9 cellular contexts compared by ENCODE assay signal in genomic region chr7:44881610-44882009, GRCh38. TPM values are rescaled to one million over a fixed set of nuclear protein-coding genes. Genes with fewer than 3 reads are reported as not detected.
DNase-seq lines count a peak whose midpoint lies in the region; ATAC-seq lines count a peak whose summit lies in the region.
"Had no signal": no experiment of that assay in that cellular context is flagged by ENCODE, and none has a peak within 500 bp of the region (broad histone marks: within the 10 kb centered on the region; RNA-seq: fewer than 3 reads in every experiment).

No MANE protein-coding gene starts in this region.

- H2AFZ ChIP-seq in mesenchymal stem cell (ENCODE audit: low read depth, low read length) = no peak overlapping the region

- H3K4me1 Mint-ChIP-seq in activated naive CD8-positive, alpha-beta T cell treated with anti-CD3 and anti-CD28 coated beads for 36 hours = peaks cover 51% of the 10 kb centered on the region

- ATAC-seq in GM18867 (IDR thresholded peaks at IDR 0.05; ENCODE audit: unreplicated experiment) (no peak), GM21576 (IDR thresholded peaks at IDR 0.05; ENCODE audit: unreplicated experiment) (no peak)

- H2BK15ac ChIP-seq in mesenchymal stem cell (ENCODE audit: low read depth, poor library complexity, severe bottlenecking) = no peak overlapping the region

- H3K4me2 ChIP-seq in BLaER1 (peak overlapping the region; percentile 88), mesenchymal stem cell (ENCODE audit: low read length, poor library complexity, severe bottlenecking) (peak overlapping the region; percentile 77)

- no peak overlapping the region for H4K8ac ChIP-seq in mesenchymal stem cell (ENCODE audit: low read length)

- H3K4ac ChIP-seq in mesenchymal stem cell (ENCODE audit: low read depth in 1 of 2, low read length in 2 of 2) = no peak overlapping the region

- H3K36me3 Mint-ChIP-seq in activated naive CD8-positive, alpha-beta T cell treated with anti-CD3 and anti-CD28 coated beads for 36 hours = peaks cover 77% of the 10 kb centered on the region

- no peak overlapping the region for H3K23ac ChIP-seq in mesenchymal stem cell (ENCODE audit: low read length in 2 of 2)

- no peak overlapping the region for H3K14ac ChIP-seq in mesenchymal stem cell (ENCODE audit: low read length in 2 of 2)

- H4K91ac ChIP-seq in mesenchymal stem cell (ENCODE audit: low read length) = no peak overlapping the region

- H3K9me3 ChIP-seq in BLaER1 (no peaks in the 10 kb centered on the region), HUES6 (ENCODE audit: control insufficient read depth, insufficient read depth, low read depth, low read length) (no peaks in the 10 kb centered on the region), mesenchymal stem cell (ENCODE audit: control insufficient read depth, low read length) (no peaks in the 10 kb centered on the region)

- no peak overlapping the region for H3K27ac ChIP-seq in BLaER1
- H3K27ac ChIP-seq in HUES6 (ENCODE audit: low read depth, low read length) = peak overlapping the region; percentile 35; the same call in 1 of the 2 replicates
- H3K27ac ChIP-seq in mesenchymal stem cell (ENCODE audit: low read length, poor library complexity, severe bottlenecking) = peak overlapping the region; percentile 74

- H3K27me3 Mint-ChIP-seq in activated naive CD8-positive, alpha-beta T cell treated with anti-CD3 and anti-CD28 coated beads for 36 hours = no peaks in the 10 kb centered on the region
- H3K27me3 Mint-ChIP-seq: memory B cell had no signal

- H2BK12ac ChIP-seq in mesenchymal stem cell (ENCODE audit: low read length in 2 of 2) = no peak overlapping the region

- H3K36me3 ChIP-seq in BLaER1 (peaks cover 27% of the 10 kb centered on the region), HUES6 (ENCODE audit: control insufficient read depth, insufficient read depth, low read length) (peaks cover 28% of the 10 kb centered on the region), mesenchymal stem cell (ENCODE audit: control insufficient read depth in 1 of 2, insufficient read depth in 2 of 2, low read depth in 1 of 2, low read length in 2 of 2) (peaks cover 0 to 41% of the 10 kb centered on the region in 2 experiments)

- H3K27me3 ChIP-seq in BLaER1 (no peaks in the 10 kb centered on the region), HUES6 (ENCODE audit: control insufficient read depth, insufficient read depth, low read length) (no peaks in the 10 kb centered on the region), mesenchymal stem cell (ENCODE audit: control insufficient read depth in 1 of 2, insufficient read depth in 1 of 2, low read length in 2 of 2) (no peaks in the 10 kb centered on the region)

- no peak overlapping the region for H2AK5ac ChIP-seq in mesenchymal stem cell (ENCODE audit: low read length, severe bottlenecking)

- H3K9ac ChIP-seq in BLaER1 (peak overlapping the region; percentile 39; the same call in 1 of the 2 replicates), HUES6 (ENCODE audit: low read length) (peak overlapping the region; percentile 4), mesenchymal stem cell (ENCODE audit: low read length) (peak overlapping the region; percentile 96)

- H3K79me1 ChIP-seq in mesenchymal stem cell (replicated peaks; ENCODE audit: low read length, poor library complexity, severe bottlenecking) = peaks cover 5% of the 10 kb centered on the region

- H3K27ac Mint-ChIP-seq in activated naive CD8-positive, alpha-beta T cell treated with anti-CD3 and anti-CD28 coated beads for 36 hours = no peak overlapping the region

- H4K20me1 ChIP-seq in BLaER1 = peaks cover 75% of the 10 kb centered on the region

- H3K4me1 ChIP-seq in BLaER1 (peaks cover 57% of the 10 kb centered on the region), HUES6 (ENCODE audit: control insufficient read depth, insufficient read depth, low read length) (peaks cover 30% of the 10 kb centered on the region; the same call in 1 of the 2 replicates), mesenchymal stem cell (ENCODE audit: control insufficient read depth, insufficient read depth, low read depth, low read length) (peaks cover 6% of the 10 kb centered on the region)

- no peak overlapping the region for H2BK5ac ChIP-seq in mesenchymal stem cell (ENCODE audit: low read depth, low read length, poor library complexity, severe bottlenecking)

- no peak for DNase-seq in activated naive CD8-positive, alpha-beta T cell treated with anti-CD3 and anti-CD28 coated beads for 36 hours
- DNase-seq in mesenchymal stem cell (peak; percentile 82), NCI-H526 (lab: John Stamatoyannopoulos, UW) (no peak)
- DNase-seq in activated naive CD4-positive, alpha-beta T cell treated with anti-CD3 and anti-CD28 coated beads, Interleukin-2, amount 50 U/mL, for 16 hours = no peak

- peak overlapping the region; percentile 61 for H3K4me3 Mint-ChIP-seq in activated naive CD8-positive, alpha-beta T cell treated with anti-CD3 and anti-CD28 coated beads for 36 hours
- H3K4me3 Mint-ChIP-seq: memory B cell had no signal

- H2BK120ac ChIP-seq in mesenchymal stem cell (ENCODE audit: low read depth, low read length) = no peak overlapping the region

- no peak overlapping the region for H3K18ac ChIP-seq in mesenchymal stem cell (ENCODE audit: low read depth in 1 of 2, low read length in 2 of 2)

- H3K9me3 Mint-ChIP-seq in activated naive CD8-positive, alpha-beta T cell treated with anti-CD3 and anti-CD28 coated beads for 36 hours = peaks cover 15% of the 10 kb centered on the region
- H3K9me3 Mint-ChIP-seq: memory B cell had no signal

- H3K4me3 ChIP-seq in BLaER1 = peak overlapping the region; percentile 99
- peak overlapping the region; percentile 96 for H3K4me3 ChIP-seq in HUES6 (ENCODE audit: low read depth, low read length)
- H3K4me3 ChIP-seq in mesenchymal stem cell (ENCODE audit: insufficient read depth in 1 of 2, low read depth in 1 of 2, low read length in 2 of 2) = peak overlapping the region in 1 of 2 experiments; percentile 87

RNA-seq across cellular contexts. Expression of gene PURB, which starts 3.7 kb away (rescaled TPM):
- 10 to 100 TPM; 30.1 to 31.5 TPM for total RNA-seq in activated naive CD8-positive, alpha-beta T cell treated with anti-CD3 and anti-CD28 coated beads for 36 hours
- polyA plus RNA-seq in mesenchymal stem cell (2013, experiment 1 of 2) = 9.6 TPM
- 9.6 TPM for polyA plus RNA-seq in mesenchymal stem cell (2013, experiment 2 of 2)

RNA-seq across cellular contexts. Expression of gene H2AZ2, which starts 33.7 kb away (rescaled TPM):
- total RNA-seq in activated naive CD8-positive, alpha-beta T cell treated with anti-CD3 and anti-CD28 coated beads for 36 hours = 100 to 1,000 TPM; 291 to 305 TPM
- 103 TPM for polyA plus RNA-seq in mesenchymal stem cell (2013, experiment 1 of 2)
- 102 TPM for polyA plus RNA-seq in mesenchymal stem cell (2013, experiment 2 of 2)

Comparison
In these comparisons a context has a peak if more than half of its experiments do, and no peak if none do; other contexts are left out.
1. H3K9ac ChIP-seq: peak in every context shown above with its lines; median percentile 96 in mesenchymal stem cell; 39 in BLaER1; 4 in HUES6.